ENCODE assay signal across 22 cellular contexts in the genomic region with DNA sequence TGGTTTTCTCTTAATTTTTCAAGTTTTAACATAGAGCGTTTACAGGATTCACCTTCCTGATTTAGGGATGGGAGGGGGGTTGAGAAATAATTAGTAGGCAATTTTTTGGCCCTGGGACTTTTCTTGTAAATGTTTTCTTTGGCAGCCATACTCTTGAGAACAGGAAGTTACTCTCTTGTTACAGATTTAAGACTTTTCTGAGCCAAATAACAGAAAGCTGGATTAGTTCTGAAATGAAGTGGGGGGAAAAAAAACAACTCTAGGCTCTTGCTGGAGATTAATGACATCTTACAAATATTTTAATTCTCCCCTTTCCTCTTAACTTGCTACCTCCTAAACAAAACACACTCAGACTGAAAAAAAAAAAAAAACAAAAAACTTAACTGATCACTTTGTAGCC. TPM values are rescaled to one million over a fixed set of nuclear protein-coding genes. Genes with fewer than 3 reads are reported as not detected.
A peak's percentile ranks its signal among the peaks of the same experiment; 100 is the strongest.
DNase-seq lines count a peak whose midpoint lies in the region; ATAC-seq, FAIRE-seq and TF ChIP-seq lines count a peak whose summit lies in the region.
"Had no signal": no experiment of that assay in that cellular context is flagged by ENCODE, and none has a peak within 500 bp of the region (broad histone marks: within the 10 kb centered on the region; RNA-seq: fewer than 3 reads in every experiment).

No MANE protein-coding gene starts in this region.

- ATAC-seq in GM21515 (IDR thresholded peaks at IDR 0.05; ENCODE audit: unreplicated experiment) (no peak), HG03159 (IDR thresholded peaks at IDR 0.05; ENCODE audit: unreplicated experiment) (no peak)
- ATAC-seq: activated T-cell treated with anti-CD3 and anti-CD28 coated beads, Interleukin-2, amount 50 U/mL, for 4 hours had no signal

- H3K27me3 ChIP-seq in breast epithelium (no peaks in the 10 kb centered on the region), tibial artery (no peaks in the 10 kb centered on the region)
- H3K27me3 ChIP-seq: hepatocyte had no signal

- no peaks in the 10 kb centered on the region for H3K9me3 Mint-ChIP-seq in MCF 10A (ENCODE audit: unreplicated experiment)
- H3K9me3 Mint-ChIP-seq: activated naive CD8-positive, alpha-beta T cell treated with anti-CD3 and anti-CD28 coated beads for 36 hours; activated T-cell treated with anti-CD3 and anti-CD28 coated beads, Interleukin-2, amount 50 U/mL, for 4 hours; CD4-positive, alpha-beta T cell had no signal

- H3K27ac ChIP-seq in breast epithelium = no peak overlapping the region
- H3K27ac ChIP-seq in tibial artery = peak overlapping the region; percentile 57 to 76
- H3K27ac ChIP-seq: hepatocyte, parathyroid adenoma, PC-9 had no signal

- intact Hi-C loops in MCF 10A (cut with micrococcal nuclease) (no loop called here), breast epithelium (cut with DNase I; ENCODE audit: low total_unique reads) (no loop called here), tibial artery (cut with DNase I; ENCODE audit: low total_unique reads) (no loop called here)

- TF ChIP-seq POLR2A in breast epithelium (IDR thresholded peaks at IDR 0.05) = no peak

- no peaks in the 10 kb centered on the region for H3K9me3 ChIP-seq in breast epithelium
- no peaks in the 10 kb centered on the region for H3K9me3 ChIP-seq in tibial artery

- no peaks in the 10 kb centered on the region for H3K4me1 ChIP-seq in breast epithelium
- peaks cover 0 to 72% (median 24%) of the 10 kb centered on the region in 4 donors for H3K4me1 ChIP-seq in tibial artery
- H3K4me1 ChIP-seq: parathyroid adenoma had no signal

- no peaks in the 10 kb centered on the region for H3K36me3 Mint-ChIP-seq in MCF 10A (ENCODE audit: insufficient read depth, unreplicated experiment)
- H3K36me3 Mint-ChIP-seq: activated naive CD8-positive, alpha-beta T cell treated with anti-CD3 and anti-CD28 coated beads for 36 hours had no signal

- CTCF ChIA-PET in MCF 10A (lab: Yijun Ruan, JAX) = no interaction called here

- POLR2A ChIA-PET in MCF 10A (lab: Yijun Ruan, JAX) = interaction anchor here (0.6 to 2.1 kb wide), 3 partner anchors 10 to 36 kb away, joined by 5 to 17 read pairs (median 9); a partner anchor contains a TSS

- no peak for TF ChIP-seq CTCF in MCF 10A (IDR thresholded peaks at IDR 0.05; ENCODE audit: unreplicated experiment)
- no peak for TF ChIP-seq CTCF in breast epithelium (IDR thresholded peaks at IDR 0.05)
- no peak for TF ChIP-seq CTCF in tibial artery (IDR thresholded peaks at IDR 0.05)

- H3K27ac Mint-ChIP-seq in MCF 10A (ENCODE audit: low read depth, unreplicated experiment) = peak overlapping the region; percentile 55
- H3K27ac Mint-ChIP-seq: activated naive CD8-positive, alpha-beta T cell treated with anti-CD3 and anti-CD28 coated beads for 36 hours; CD4-positive, alpha-beta T cell had no signal

- H3K4me3 ChIP-seq in breast epithelium (no peak overlapping the region), tibial artery (no peak overlapping the region)
- H3K4me3 ChIP-seq: hepatocyte, PC-9 had no signal

- H3K4me3 Mint-ChIP-seq in MCF 10A (ENCODE audit: unreplicated experiment) = no peak overlapping the region
- H3K4me3 Mint-ChIP-seq: activated naive CD8-positive, alpha-beta T cell treated with anti-CD3 and anti-CD28 coated beads for 36 hours; activated T-cell treated with anti-CD3 and anti-CD28 coated beads, Interleukin-2, amount 50 U/mL, for 4 hours; CD4-positive, alpha-beta T cell had no signal

- no peaks in the 10 kb centered on the region for H3K27me3 Mint-ChIP-seq in MCF 10A (ENCODE audit: insufficient read depth, unreplicated experiment)

- BruUV-seq in MCF 10A (replicated peaks; lab: Mats Ljungman, UMichigan) = no TSS peak

- peaks cover 45% of the 10 kb centered on the region for H3K4me1 Mint-ChIP-seq in MCF 10A (ENCODE audit: insufficient read depth, unreplicated experiment)
- H3K4me1 Mint-ChIP-seq: activated naive CD8-positive, alpha-beta T cell treated with anti-CD3 and anti-CD28 coated beads for 36 hours had no signal

- FAIRE-seq in endometrium (lab: Jason Lieb, UNC) = peak; percentile 90
- FAIRE-seq: A204.1 had no signal

- H3K36me3 ChIP-seq in breast epithelium (no peaks in the 10 kb centered on the region), tibial artery (no peaks in the 10 kb centered on the region)

- DNase-seq in MCF 10A (ENCODE audit: unreplicated experiment) (peak; percentile 79), breast epithelium (ENCODE audit: low spot score in 2 of 2) (no peak), iris pigment epithelial cell (ENCODE audit: low read depth) (peak; percentile 85), tibial artery (no peak)
- DNase-seq in activated naive CD4-positive, alpha-beta T cell treated with anti-CD3 and anti-CD28 coated beads, Interleukin-2, amount 50 U/mL, for 16 hours = no peak
- DNase-seq: activated CD4-positive, alpha-beta T cell treated with anti-CD3 and anti-CD28 coated beads, Interleukin-2, amount 50 U/mL, for 48 hours; activated naive CD8-positive, alpha-beta T cell treated with anti-CD3 and anti-CD28 coated beads for 36 hours; activated T-cell treated with anti-CD3 and anti-CD28 coated beads, Interleukin-2, amount 50 U/mL, for 4 hours; CD4-positive, alpha-beta T cell; DMS79; kidney glomerular epithelial cell; NCI-H1092 treated with DMSO at 0.1 percent for 48 hours; NCI-H748 treated with DMSO at 0.1 percent for 48 hours; PC-9; stimulated activated naive CD4-positive, alpha-beta T cell treated with Interleukin-2 at 50 U/mL for 16 hours; SW 1271 had no signal

RNA-seq across cellular contexts. Expression of a gene that starts 13.8 kb away (rescaled TPM):
- total RNA-seq in MCF 10A (2022) (84.1 and 114 TPM in 2 replicates), breast epithelium (100 to 1,000 TPM in 2 of 3 donors, 10 to 100 TPM in 1; 63.5 to 194 (median 126) TPM)

Comparison
In these comparisons a context has a peak if more than half of its experiments do, and no peak if none do; other contexts are left out.
1. DNase-seq: peak in MCF 10A (single experiment) and iris pigment epithelial cell (single experiment); none in breast epithelium (0 of 2), tibial artery (0 of 2) and activated naive CD4-positive, alpha-beta T cell treated with anti-CD3 and anti-CD28 coated beads, Interleukin-2, amount 50 U/mL, for 16 hours (single experiment).
2. H3K27ac ChIP-seq: peak in tibial artery (2 of 2); none in breast epithelium (0 of 2).